20 cellular contexts compared by ENCODE assay signal in genomic region chr15:45785897-45786296, GRCh38.
DNase-seq lines count a peak whose midpoint lies in the region; ATAC-seq and TF ChIP-seq lines count a peak whose summit lies in the region.
"Had no signal": no experiment of that assay in that cellular context is flagged by ENCODE, and none has a peak within 500 bp of the region (broad histone marks: within the 10 kb centered on the region; RNA-seq: fewer than 3 reads in every experiment).

No MANE protein-coding gene starts in this region.

- no peak for TF ChIP-seq CTCF in DOHH2 (IDR thresholded peaks at IDR 0.05; ENCODE audit: low read depth, low read length, poor library complexity, severe bottlenecking)

- CTCF ChIA-PET in activated CD8-positive, alpha-beta memory T cell treated with anti-CD3 and anti-CD28 coated beads, Interleukin-2, amount 10 ng/mL, durations not matched to agents 7 days and 5 days (lab: Charles Lee): interaction anchor here (1.0 kb wide), 1 partner anchor 9 kb away, joined by 3 read pairs; no protein-coding TSS in a partner anchor

- H3K4me1 Mint-ChIP-seq in activated CD8-positive, alpha-beta memory T cell treated with anti-CD3 and anti-CD28 coated beads, Interleukin-2, amount 10 ng/mL, durations not matched to agents 7 days and 5 days: no peaks in the 10 kb centered on the region
- H3K4me1 Mint-ChIP-seq: IgD-negative memory B cell had no signal

- no peaks in the 10 kb centered on the region for H3K9me2 ChIP-seq in DOHH2 (replicated peaks; ENCODE audit: control insufficient read depth, low read length)

- no peak for ATAC-seq in activated CD8-positive, alpha-beta memory T cell treated with anti-CD3 and anti-CD28 coated beads, Interleukin-2, amount 10 ng/mL, durations not matched to agents 7 days and 5 days
- ATAC-seq: HCT116 had no signal

- H3K9me3 Mint-ChIP-seq in activated CD8-positive, alpha-beta memory T cell treated with anti-CD3 and anti-CD28 coated beads, Interleukin-2, amount 10 ng/mL, durations not matched to agents 7 days and 5 days (ENCODE audit: low read depth): no peaks in the 10 kb centered on the region
- H3K9me3 Mint-ChIP-seq: CD4-positive, alpha-beta T cell; HFFc6; IgD-negative memory B cell had no signal

- peak overlapping the region; percentile 24 for H3K27ac ChIP-seq in DOHH2 (ENCODE audit: low read depth, low read length)
- H3K27ac ChIP-seq: C4-2B, HL-60 had no signal

- peaks cover 20% of the 10 kb centered on the region for H3K36me3 ChIP-seq in DOHH2 (ENCODE audit: control insufficient read depth, low read length)
- H3K36me3 ChIP-seq: BE2C had no signal

- H3K27me3 ChIP-seq in DOHH2 (ENCODE audit: control insufficient read depth, low read length): no peaks in the 10 kb centered on the region
- H3K27me3 ChIP-seq: BE2C had no signal

- peak; percentile 77 for DNase-seq in NCI-H748 (lab: John Stamatoyannopoulos, UW; ENCODE audit: unreplicated experiment)
- DNase-seq in left kidney (ENCODE audit: low read depth, low spot score): peak; percentile 29
- DNase-seq in stimulated activated CD4-positive, alpha-beta T cell treated with anti-CD3 and anti-CD28 coated beads, Interleukin-2, amount 100 ng/mL, for 48 hours: no peak
- no peak for DNase-seq in C1 segment of cervical spinal cord (lab: John Stamatoyannopoulos, UW)
- DNase-seq in activated CD8-positive, alpha-beta memory T cell treated with anti-CD3 and anti-CD28 coated beads, Interleukin-2, amount 10 ng/mL, durations not matched to agents 7 days and 5 days: no peak
- DNase-seq: ACHN; BE2C; CD4-positive, alpha-beta T cell; DMS153; DMS79; GF-D8; GOT3; H7; HFFc6 had no signal

- no peaks in the 10 kb centered on the region for H3K79me2 ChIP-seq in DOHH2 (ENCODE audit: control insufficient read depth, low read length)

- no peak overlapping the region for H3K4me3 Mint-ChIP-seq in activated CD8-positive, alpha-beta memory T cell treated with anti-CD3 and anti-CD28 coated beads, Interleukin-2, amount 10 ng/mL, durations not matched to agents 7 days and 5 days
- H3K4me3 Mint-ChIP-seq: CD4-positive, alpha-beta T cell; HFFc6; IgD-negative memory B cell had no signal

- TF ChIP-seq EP300 in Ishikawa (IDR thresholded peaks at IDR 0.05; ENCODE audit: borderline replicate concordance): peak; percentile 45; the same call in 1 of the 2 replicates

- H3K4me2 ChIP-seq in DOHH2 (ENCODE audit: low read length): peak overlapping the region; percentile 30

- H3K27me3 Mint-ChIP-seq in activated CD8-positive, alpha-beta memory T cell treated with anti-CD3 and anti-CD28 coated beads, Interleukin-2, amount 10 ng/mL, durations not matched to agents 7 days and 5 days: peaks cover 8% of the 10 kb centered on the region
- H3K27me3 Mint-ChIP-seq: IgD-negative memory B cell had no signal

- H3K27ac Mint-ChIP-seq in activated CD8-positive, alpha-beta memory T cell treated with anti-CD3 and anti-CD28 coated beads, Interleukin-2, amount 10 ng/mL, durations not matched to agents 7 days and 5 days: no peak overlapping the region
- H3K27ac Mint-ChIP-seq: CD4-positive, alpha-beta T cell; HFFc6 had no signal

- no peak for TF ChIP-seq RAD21 in Ishikawa (IDR thresholded peaks at IDR 0.05; ENCODE audit: low read depth)

- H3K4me3 ChIP-seq in DOHH2 (ENCODE audit: low read length): 0 out of 2 replicates have a peak overlapping the region, but pooled peaks have one; percentile 3

- H3K9me3 ChIP-seq in DOHH2 (ENCODE audit: control insufficient read depth, insufficient read depth, low read length): no peaks in the 10 kb centered on the region
- H3K9me3 ChIP-seq: BE2C had no signal

- H4K20me1 ChIP-seq in DOHH2 (ENCODE audit: control insufficient read depth, insufficient read depth, low read depth, low read length): no peaks in the 10 kb centered on the region

- peaks cover 8% of the 10 kb centered on the region for H3F3A ChIP-seq in DOHH2 (ENCODE audit: control insufficient read depth, insufficient read depth)

- peaks cover 88% of the 10 kb centered on the region for H3K4me1 ChIP-seq in DOHH2 (ENCODE audit: control insufficient read depth, low read length)
- H3K4me1 ChIP-seq: BE2C had no signal

- H3K36me3 Mint-ChIP-seq in activated CD8-positive, alpha-beta memory T cell treated with anti-CD3 and anti-CD28 coated beads, Interleukin-2, amount 10 ng/mL, durations not matched to agents 7 days and 5 days: no peaks in the 10 kb centered on the region

TF ChIP-seq in Ishikawa, 13 proteins besides CTCF, POLR2A, EP300 and RAD21:
- TF ChIP-seq USF1 (IDR thresholded peaks at IDR 0.05) (no peak), TEAD4 (IDR thresholded peaks at IDR 0.05) (peak; percentile 54), FOXM1 (IDR thresholded peaks at IDR 0.05; ENCODE audit: borderline replicate concordance, low read depth) (no peak), CREB1 (IDR thresholded peaks at IDR 0.05; ENCODE audit: low read depth) (no peak), NFIC (IDR thresholded peaks at IDR 0.05) (0 out of 2 replicates have a peak, but pooled peaks have one; percentile 18), TCF12 (IDR thresholded peaks at IDR 0.05; ENCODE audit: low read depth) (peak; percentile 73), TAF1 (IDR thresholded peaks at IDR 0.05; ENCODE audit: low read depth) (no peak), CEBPB (IDR thresholded peaks at IDR 0.05) (no peak), YY1 (IDR thresholded peaks at IDR 0.05; ENCODE audit: low read depth) (0 out of 2 replicates have a peak, but pooled peaks have one; percentile 15)

Comparison
In these comparisons a context has a peak if more than half of its experiments do, and no peak if none do; other contexts are left out.
1. DNase-seq: peak in NCI-H748 (single experiment) and left kidney (single experiment); none in stimulated activated CD4-positive, alpha-beta T cell treated with anti-CD3 and anti-CD28 coated beads, Interleukin-2, amount 100 ng/mL, for 48 hours (0 of 2), C1 segment of cervical spinal cord (0 of 14) and activated CD8-positive, alpha-beta memory T cell treated with anti-CD3 and anti-CD28 coated beads, Interleukin-2, amount 10 ng/mL, durations not matched to agents 7 days and 5 days (single experiment).